ENCODE assay signal across 17 cellular contexts in the genomic region with DNA sequence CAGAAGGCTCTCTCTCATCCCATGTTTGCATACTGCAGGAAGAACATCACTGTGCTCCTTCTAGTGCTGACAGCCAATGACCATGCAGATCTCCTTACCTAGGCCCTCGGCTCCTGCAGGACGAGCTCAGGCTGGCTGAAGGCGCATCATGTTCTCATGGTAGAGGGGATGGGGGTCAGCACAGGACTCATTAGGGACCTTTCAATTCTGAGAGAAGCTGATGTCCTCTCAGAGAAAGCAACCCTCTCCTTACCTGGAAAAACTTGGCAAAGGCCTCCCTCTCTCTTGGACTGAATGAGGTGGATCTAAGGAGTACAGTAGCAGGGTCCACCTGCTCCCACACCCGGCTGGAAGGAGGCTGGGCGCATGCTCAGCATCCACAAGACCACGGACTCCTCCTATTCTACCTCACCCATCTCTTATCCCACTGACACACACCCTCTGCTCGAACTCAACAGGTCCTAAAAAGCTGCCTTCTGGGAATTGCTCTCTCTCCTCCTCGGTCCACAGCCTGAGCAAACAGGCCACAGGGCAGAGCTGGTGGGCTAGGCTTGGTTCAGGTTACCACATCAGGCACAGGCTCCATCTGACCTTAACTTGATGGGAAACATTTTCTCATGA. TPM values are rescaled to one million over a fixed set of nuclear protein-coding genes. Genes with fewer than 3 reads are reported as not detected.
A peak's percentile ranks its signal among the peaks of the same experiment; 100 is the strongest.
DNase-seq lines count a peak whose midpoint lies in the region; ATAC-seq and TF ChIP-seq lines count a peak whose summit lies in the region.
"Had no signal": no experiment of that assay in that cellular context is flagged by ENCODE, and none has a peak within 500 bp of the region (broad histone marks: within the 10 kb centered on the region; RNA-seq: fewer than 3 reads in every experiment).

No MANE protein-coding gene starts in this region.

- H3K27me3 ChIP-seq in right atrium auricular region, result no peaks in the 10 kb centered on the region
- H3K27me3 ChIP-seq in right cardiac atrium (ENCODE audit: control insufficient read depth, insufficient read depth), result no peaks in the 10 kb centered on the region
- no peaks in the 10 kb centered on the region for H3K27me3 ChIP-seq in naive thymus-derived CD4-positive, alpha-beta T cell (ENCODE audit: control insufficient read depth in 2 of 2, insufficient read depth in 2 of 2, low read length in 2 of 2)
- H3K27me3 ChIP-seq in MG63, result no peaks in the 10 kb centered on the region
- H3K27me3 ChIP-seq: SJCRH30, stomach had no signal

- peaks cover 47% of the 10 kb centered on the region for H3K4me1 Mint-ChIP-seq in activated naive CD8-positive, alpha-beta T cell treated with anti-CD3 and anti-CD28 coated beads, Interleukin-2, amount 50 U/mL, for 24 hours
- H3K4me1 Mint-ChIP-seq in naive thymus-derived CD4-positive, alpha-beta T cell, result peaks cover 40 to 69% (median 54%) of the 10 kb centered on the region in 7 donors

- H3K27ac Mint-ChIP-seq in activated naive CD8-positive, alpha-beta T cell treated with anti-CD3 and anti-CD28 coated beads, Interleukin-2, amount 50 U/mL, for 24 hours, result no peak overlapping the region
- peak overlapping the region in 7 of 9 donors; percentile 42 to 75 (median 59) for H3K27ac Mint-ChIP-seq in naive thymus-derived CD4-positive, alpha-beta T cell
- H3K27ac Mint-ChIP-seq: T-helper 2 cell treated with Interferon-gamma antibody and Interleukin-4, amounts not matched to agents 5 μg/mL and 100 μg/mL, for 36 hours had no signal

- peak overlapping the region; percentile 33 for H3K4me3 Mint-ChIP-seq in activated naive CD8-positive, alpha-beta T cell treated with anti-CD3 and anti-CD28 coated beads, Interleukin-2, amount 50 U/mL, for 24 hours
- peak overlapping the region in 3 of 10 donors; percentile 16 to 34 (median 28) for H3K4me3 Mint-ChIP-seq in naive thymus-derived CD4-positive, alpha-beta T cell
- H3K4me3 Mint-ChIP-seq: T-helper 2 cell treated with Interferon-gamma antibody and Interleukin-4, amounts not matched to agents 5 μg/mL and 100 μg/mL, for 36 hours had no signal

- H3K4me3 ChIP-seq in right atrium auricular region (no peak overlapping the region), right cardiac atrium (ENCODE audit: low read length) (no peak overlapping the region), MG63 (no peak overlapping the region)
- no peak overlapping the region for H3K4me3 ChIP-seq in naive thymus-derived CD4-positive, alpha-beta T cell (ENCODE audit: low read length)
- H3K4me3 ChIP-seq: SJCRH30, stomach had no signal

- H3K36me3 ChIP-seq in right atrium auricular region, result no peaks in the 10 kb centered on the region
- H3K36me3 ChIP-seq in naive thymus-derived CD4-positive, alpha-beta T cell (ENCODE audit: control insufficient read depth in 2 of 3, insufficient read depth in 3 of 3, low read length in 3 of 3), result peaks cover 0 to 21% (median 0%) of the 10 kb centered on the region in 3 experiments
- H3K36me3 ChIP-seq in MG63, result peaks cover 21% of the 10 kb centered on the region
- H3K36me3 ChIP-seq: SJCRH30 had no signal

- CTCF ChIA-PET in naive thymus-derived CD4-positive, alpha-beta T cell (lab: Charles Lee), result interaction anchor here (1.0 to 1.4 kb wide), 2 partner anchors 10 to 33 kb away, joined by 3 to 4 read pairs; no protein-coding TSS in a partner anchor

- ATAC-seq in right cardiac atrium, result no peak
- ATAC-seq in activated naive CD8-positive, alpha-beta T cell treated with anti-CD3 and anti-CD28 coated beads, Interleukin-2, amount 50 U/mL, for 24 hours, result no peak
- ATAC-seq in naive thymus-derived CD4-positive, alpha-beta T cell, result no peak
- no peak for ATAC-seq in GM18909 (IDR thresholded peaks at IDR 0.05; ENCODE audit: poor library complexity, unreplicated experiment)
- ATAC-seq: left colon had no signal

- DNase-seq in right atrium auricular region (ENCODE audit: low spot score) (no peak), right cardiac atrium (no peak), OCI-M2 (lab: John Stamatoyannopoulos, UW; ENCODE audit: unreplicated experiment) (no peak), NCI-H146 (lab: John Stamatoyannopoulos, UW) (no peak), MG63 (no peak)
- no peak for DNase-seq in activated naive CD8-positive, alpha-beta T cell treated with anti-CD3 and anti-CD28 coated beads, Interleukin-2, amount 50 U/mL, for 24 hours
- DNase-seq in naive thymus-derived CD4-positive, alpha-beta T cell, result no peak
- DNase-seq: activated CD4-positive, alpha-beta T cell treated with anti-CD3 and anti-CD28 coated beads for 1 hour; Calu3; foreskin fibroblast; GM23248; left colon; NCI-H1694 treated with DMSO at 0.1 percent for 48 hours; SJCRH30; stomach had no signal

- POLR2A ChIA-PET in naive thymus-derived CD4-positive, alpha-beta T cell (lab: Charles Lee), result interaction anchor here (1.0 kb wide), 1 partner anchor 22 kb away, joined by 3 read pairs; no protein-coding TSS in a partner anchor

- no peaks in the 10 kb centered on the region for H3K9me3 Mint-ChIP-seq in activated naive CD8-positive, alpha-beta T cell treated with anti-CD3 and anti-CD28 coated beads, Interleukin-2, amount 50 U/mL, for 24 hours
- H3K9me3 Mint-ChIP-seq in naive thymus-derived CD4-positive, alpha-beta T cell, result peaks cover 0 to 2% (median 0%) of the 10 kb centered on the region in 11 donors
- H3K9me3 Mint-ChIP-seq: T-helper 2 cell treated with Interferon-gamma antibody and Interleukin-4, amounts not matched to agents 5 μg/mL and 100 μg/mL, for 36 hours had no signal

- H3K27me3 Mint-ChIP-seq in activated naive CD8-positive, alpha-beta T cell treated with anti-CD3 and anti-CD28 coated beads, Interleukin-2, amount 50 U/mL, for 24 hours, result no peaks in the 10 kb centered on the region
- no peaks in the 10 kb centered on the region for H3K27me3 Mint-ChIP-seq in naive thymus-derived CD4-positive, alpha-beta T cell

- H3K4me1 ChIP-seq in right atrium auricular region (peaks cover 0 to 61% of the 10 kb centered on the region in 2 donors), right cardiac atrium (ENCODE audit: control insufficient read depth, insufficient read depth, low read length) (peaks cover 11% of the 10 kb centered on the region)
- H3K4me1 ChIP-seq in naive thymus-derived CD4-positive, alpha-beta T cell (ENCODE audit: control insufficient read depth in 2 of 2, insufficient read depth in 2 of 2, low read length in 2 of 2), result peaks cover 22 to 33% of the 10 kb centered on the region in 2 donors

- H3K36me3 Mint-ChIP-seq in activated naive CD8-positive, alpha-beta T cell treated with anti-CD3 and anti-CD28 coated beads, Interleukin-2, amount 50 U/mL, for 24 hours (ENCODE audit: low read depth), result peaks cover 9% of the 10 kb centered on the region
- H3K36me3 Mint-ChIP-seq in naive thymus-derived CD4-positive, alpha-beta T cell, result peaks cover 0 to 5% (median 3%) of the 10 kb centered on the region in 5 donors

- intact Hi-C loops in right cardiac atrium (cut with DNase I), result no loop called here
- intact Hi-C loops in naive thymus-derived CD4-positive, alpha-beta T cell (cut with micrococcal nuclease), result no loop called here

- no peak for TF ChIP-seq CTCF in right atrium auricular region (IDR thresholded peaks at IDR 0.05)

- H3K9me3 ChIP-seq in right atrium auricular region (no peaks in the 10 kb centered on the region), right cardiac atrium (ENCODE audit: control insufficient read depth, low read length) (no peaks in the 10 kb centered on the region), MG63 (no peaks in the 10 kb centered on the region)
- H3K9me3 ChIP-seq in naive thymus-derived CD4-positive, alpha-beta T cell (ENCODE audit: control insufficient read depth in 2 of 3, low read length in 3 of 3), result no peaks in the 10 kb centered on the region
- H3K9me3 ChIP-seq: SJCRH30, stomach had no signal

- peak overlapping the region; percentile 46 to 93 for H3K27ac ChIP-seq in right atrium auricular region
- no peak overlapping the region for H3K27ac ChIP-seq in right cardiac atrium (ENCODE audit: low read length)
- no peak overlapping the region for H3K27ac ChIP-seq in naive thymus-derived CD4-positive, alpha-beta T cell (ENCODE audit: low read depth, low read length)
- H3K27ac ChIP-seq: SJCRH30, stomach had no signal

- WGBS in right cardiac atrium, result 80% methylated on average over 8 of the region's 8 CpGs

RNA-seq across cellular contexts. Expression of gene IPPK, which starts 2.9 kb away (rescaled TPM):
- 10 to 100 TPM in 1 of 2 donors, 1 to 10 TPM in 1; 8.9 to 13.1 TPM for total RNA-seq in right atrium auricular region
- total RNA-seq in right cardiac atrium, result 10 to 100 TPM; 10.2 to 20.9 (median 11.6) TPM
- 8.6 TPM for polyA plus RNA-seq in right cardiac atrium
- total RNA-seq in naive thymus-derived CD4-positive, alpha-beta T cell, result 10 to 100 TPM in 1 of 5 experiments, 1 to 10 TPM in 4; 5.9 to 12.8 (median 7.4) TPM
- 1 to 10 TPM; 2.8 to 9.8 TPM for polyA plus RNA-seq in naive thymus-derived CD4-positive, alpha-beta T cell
- total RNA-seq in MG63 (2014; rRNA removed; shearing (Covaris generic); ENCODE audit: low replicate concordance), result 9.8 and 13.3 TPM in 2 replicates

Comparison
In these comparisons a context has a peak if more than half of its experiments do, and no peak if none do; other contexts are left out.
1. H3K27ac ChIP-seq: peak in right atrium auricular region (2 of 2); none in right cardiac atrium (single experiment) and naive thymus-derived CD4-positive, alpha-beta T cell (single experiment).